ENCODE assay signal across 1 cellular context in the genomic region with DNA sequence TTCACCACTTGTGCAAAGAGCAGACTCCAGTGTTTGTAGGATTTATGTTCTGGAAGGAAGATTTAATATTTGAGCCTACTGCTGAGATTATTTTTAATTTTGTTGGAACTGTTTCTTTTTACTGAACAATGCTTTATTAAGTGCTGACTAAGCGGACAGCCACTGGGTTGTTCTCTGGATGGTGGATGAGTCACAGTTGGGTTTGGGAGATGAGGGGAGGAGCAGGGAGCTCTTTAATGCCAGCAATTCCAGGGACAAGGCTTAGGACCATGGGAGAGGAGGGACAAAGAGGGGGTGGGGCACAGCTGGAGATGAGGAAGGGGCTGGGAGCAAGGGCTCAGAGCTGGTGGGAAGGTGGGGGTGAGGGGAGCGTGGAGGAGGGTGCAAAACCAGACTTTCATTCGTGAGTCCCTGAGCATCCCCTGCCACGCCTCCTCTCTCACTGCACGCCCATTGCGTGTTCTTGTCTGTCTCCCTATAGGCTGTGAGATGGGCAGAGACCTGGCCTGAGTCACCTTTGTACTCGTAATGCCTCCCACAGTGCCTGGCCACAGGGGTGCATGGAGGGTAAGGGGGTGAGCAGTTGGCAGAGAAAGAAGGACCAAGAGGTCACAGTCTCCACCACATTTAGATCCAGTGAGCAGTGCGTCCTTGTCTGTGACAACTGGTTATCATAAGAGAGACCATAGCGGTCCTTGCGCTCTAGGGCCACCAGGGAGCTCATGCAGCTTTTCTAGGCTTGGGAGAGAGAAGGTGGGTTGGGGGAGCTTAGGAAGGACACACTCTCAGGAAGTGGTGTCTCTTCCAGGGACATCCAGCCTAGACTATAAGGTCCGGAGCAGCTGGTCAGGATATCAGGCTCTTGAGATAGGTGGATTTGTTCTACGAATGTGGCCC.
A peak's percentile ranks its signal among the peaks of the same experiment; 100 is the strongest.
TF ChIP-seq lines count a peak whose summit lies in the region.

No MANE protein-coding gene starts in this region.

TF ChIP-seq in IMR-90, 13 proteins besides CTCF, POLR2A, EP300 and RAD21:
- TF ChIP-seq MAZ (IDR thresholded peaks at IDR 0.05; ENCODE audit: borderline replicate concordance, low read depth, low read length): peak; percentile 48; the same call in 1 of the 2 replicates
- TF ChIP-seq, protein P1, sequence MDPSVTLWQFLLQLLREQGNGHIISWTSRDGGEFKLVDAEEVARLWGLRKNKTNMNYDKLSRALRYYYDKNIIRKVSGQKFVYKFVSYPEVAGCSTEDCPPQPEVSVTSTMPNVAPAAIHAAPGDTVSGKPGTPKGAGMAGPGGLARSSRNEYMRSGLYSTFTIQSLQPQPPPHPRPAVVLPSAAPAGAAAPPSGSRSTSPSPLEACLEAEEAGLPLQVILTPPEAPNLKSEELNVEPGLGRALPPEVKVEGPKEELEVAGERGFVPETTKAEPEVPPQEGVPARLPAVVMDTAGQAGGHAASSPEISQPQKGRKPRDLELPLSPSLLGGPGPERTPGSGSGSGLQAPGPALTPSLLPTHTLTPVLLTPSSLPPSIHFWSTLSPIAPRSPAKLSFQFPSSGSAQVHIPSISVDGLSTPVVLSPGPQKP (IDR thresholded peaks at IDR 0.05; ENCODE audit: borderline replicate concordance, low read depth, low read length): no peak
- peak; percentile 83; the same call in 1 of the 2 replicates for TF ChIP-seq FOS (IDR thresholded peaks at IDR 0.05; ENCODE audit: low read depth, low read length)
- TF ChIP-seq MAFK (IDR thresholded peaks at IDR 0.05; ENCODE audit: low read depth, low read length): peak; percentile 98
- TF ChIP-seq MXI1 (IDR thresholded peaks at IDR 0.05; ENCODE audit: borderline replicate concordance, low read depth, low read length): no peak
- TF ChIP-seq CEBPB (IDR thresholded peaks at IDR 0.05; ENCODE audit: low read depth, low read length): no peak
